7 cellular contexts compared by ENCODE assay signal in the genomic region with DNA sequence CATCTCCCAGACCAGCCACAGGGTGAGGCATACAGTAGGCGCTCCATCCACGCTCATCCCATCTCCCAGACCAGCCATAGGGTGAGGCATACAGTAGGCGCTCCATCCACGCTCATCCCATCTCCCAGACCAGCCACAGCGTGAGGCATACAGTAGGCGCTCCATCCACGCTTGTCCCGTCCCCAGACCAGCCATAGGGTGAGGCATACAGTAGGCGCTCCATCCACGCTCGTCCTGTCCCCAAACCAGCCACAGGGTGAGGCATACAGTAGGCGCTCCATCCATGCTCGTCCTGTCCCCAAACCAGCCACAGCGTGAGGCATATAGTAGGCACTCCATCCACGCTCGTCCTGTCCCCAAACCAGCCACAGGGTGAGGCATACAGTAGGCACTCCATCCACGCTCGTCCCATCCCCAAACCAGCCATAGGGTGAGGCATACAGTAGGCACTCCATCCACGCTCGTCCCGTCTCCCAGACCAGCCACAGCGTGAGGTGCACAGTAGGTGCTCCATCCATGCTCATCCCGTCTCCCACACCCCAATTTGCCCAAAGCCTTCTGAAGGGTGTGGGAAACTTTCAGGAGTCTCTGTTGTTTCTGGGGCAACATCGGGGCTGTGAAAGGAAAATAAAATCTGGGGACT. TPM values are rescaled to one million over a fixed set of nuclear protein-coding genes. Genes with fewer than 3 reads are reported as not detected.
DNase-seq lines count a peak whose midpoint lies in the region; ATAC-seq, FAIRE-seq and TF ChIP-seq lines count a peak whose summit lies in the region.
"Not testable (repeated sequence)": the region's sequence is repeated elsewhere in the genome, so short reads cannot be mapped to it uniquely, and the experiment has no call there.

No MANE protein-coding gene starts in this region.

- H3K9ac ChIP-seq in K562 (ENCODE audit: insufficient read depth in 1 of 2, low read depth in 2 of 2, low read length in 2 of 2); H1 (replicated peaks in 1 of 4; ENCODE audit: extremely low read depth in 1 of 4, low read depth in 3 of 4, low read length in 3 of 4); kidney (ENCODE audit: low read length in 2 of 2): not testable (repeated sequence)

- not testable (repeated sequence) for TF ChIP-seq RAD21 in K562 (CRISPR knock-in tag; conservative IDR thresholded peaks at IDR 0.05 in 1 of 2, IDR thresholded peaks at IDR 0.05 in 1 of 2); H1 (IDR thresholded peaks at IDR 0.05 in 1 of 2, conservative IDR thresholded peaks at IDR 0.05 in 1 of 2; ENCODE audit: low read depth in 2 of 2, low read length in 2 of 2)

- not testable (repeated sequence) for H3K27ac ChIP-seq in HEK293 (ENCODE audit: extremely low read depth, low read depth, low read length); K562 (ENCODE audit: extremely low read depth, low read depth, low read length); H1 (ENCODE audit: low read depth, low read length); kidney (ENCODE audit: low read depth in 2 of 2, low read length in 2 of 2)

- H3K27ac Mint-ChIP-seq in neural crest cell (ENCODE audit: unreplicated experiment), result peak overlapping the region; percentile 73

- H3K4me3 Mint-ChIP-seq in neural crest cell, result not testable (repeated sequence)

- not testable (repeated sequence) for H2AK5ac ChIP-seq in H1 (ENCODE audit: low read depth, low read length)

- H2BK12ac ChIP-seq in H1 (ENCODE audit: low read depth, low read length), result not testable (repeated sequence)

- not testable (repeated sequence) for BruUV-seq in K562 (replicated peaks; lab: Mats Ljungman, UMichigan)

- not testable (repeated sequence) for H3K27me3 Mint-ChIP-seq in neural crest cell (ENCODE audit: low read depth)

- not testable (repeated sequence) for TF ChIP-seq CTCF in HEK293 (tag by site-specific recombination; IDR thresholded peaks at IDR 0.05); K562 (IDR thresholded peaks at IDR 0.05 in 2 of 3, conservative IDR thresholded peaks at IDR 0.05 in 1 of 3; ENCODE audit: insufficient read depth in 2 of 3, low read depth in 1 of 3, low read length in 3 of 3); H1 (IDR thresholded peaks at IDR 0.05; ENCODE audit: control extremely low read depth in 1 of 3, insufficient read depth in 1 of 3, low read depth in 1 of 3, low read length in 3 of 3); kidney (IDR thresholded peaks at IDR 0.05; ENCODE audit: borderline replicate concordance, extremely low read depth, insufficient read depth); neural crest cell (conservative IDR thresholded peaks at IDR 0.05)

- H3K14ac ChIP-seq in H1 (ENCODE audit: insufficient read length), result not testable (repeated sequence)

- H3K18ac ChIP-seq in H1 (ENCODE audit: extremely low read depth, low read length), result not testable (repeated sequence)

- H3K79me2 ChIP-seq in K562 (ENCODE audit: control insufficient read depth, insufficient read depth, low read length); H1 (ENCODE audit: control insufficient read depth in 1 of 2, insufficient read depth in 2 of 2, low read length in 2 of 2): not testable (repeated sequence)

- not testable (repeated sequence) for H4K5ac ChIP-seq in H1 (ENCODE audit: insufficient read length, low read depth, low read length)

- not testable (repeated sequence) for TF ChIP-seq POLR2A in K562 (conservative IDR thresholded peaks at IDR 0.05); H1 (IDR thresholded peaks at IDR 0.05; ENCODE audit: control extremely low read depth in 1 of 2, low read depth in 2 of 2, low read length in 2 of 2)

- TF ChIP-seq EP300 in K562 (IDR thresholded peaks at IDR 0.05; ENCODE audit: low read length); H1 (IDR thresholded peaks at IDR 0.05; ENCODE audit: borderline replicate concordance in 1 of 2, low read depth in 2 of 2, low read length in 2 of 2): not testable (repeated sequence)

- not testable (repeated sequence) for H3K4me2 ChIP-seq in K562 (ENCODE audit: insufficient read depth, low read length); H1 (ENCODE audit: insufficient read depth in 1 of 2, low read depth in 2 of 2, low read length in 2 of 2)

- H2BK5ac ChIP-seq in H1 (ENCODE audit: low read depth, low read length), result not testable (repeated sequence)

- not testable (repeated sequence) for H3K9me3 Mint-ChIP-seq in neural crest cell

- FAIRE-seq in K562 (lab: Jason Lieb, UNC); H1 (lab: Jason Lieb, UNC); kidney (lab: Jason Lieb, UNC): not testable (repeated sequence)

- not testable (repeated sequence) for H3K4me1 ChIP-seq in HEK293 (ENCODE audit: control insufficient read depth, insufficient read depth, low read length); H1 (replicated peaks in 1 of 4; ENCODE audit: control insufficient read depth in 3 of 4, insufficient read depth in 4 of 4, low read length in 3 of 4); kidney (ENCODE audit: control insufficient read depth in 1 of 2, insufficient read depth in 1 of 2, low read depth in 1 of 2, low read length in 2 of 2)
- H3K4me1 ChIP-seq in K562 (replicated peaks in 1 of 2; ENCODE audit: control insufficient read depth in 2 of 2, insufficient read depth in 2 of 2, low read length in 2 of 2), result peaks cover 4 to 36% of the 10 kb centered on the region in 2 experiments; a peak in 4 of 5 replicates

- H3K36me3 ChIP-seq in HEK293 (ENCODE audit: control insufficient read depth in 2 of 2, insufficient read depth in 1 of 2, low read length in 2 of 2); K562 (ENCODE audit: control insufficient read depth, insufficient read depth, low read length); H1 (ENCODE audit: control insufficient read depth in 2 of 4, insufficient read depth in 4 of 4, low read length in 3 of 4); kidney (ENCODE audit: control insufficient read depth in 1 of 2, insufficient read depth in 2 of 2, low read length in 2 of 2): not testable (repeated sequence)

- not testable (repeated sequence) for H2BK15ac ChIP-seq in H1 (ENCODE audit: low read length)

- H4K20me1 ChIP-seq in K562 (replicated peaks; ENCODE audit: control insufficient read depth, insufficient read depth, low read length); H1 (replicated peaks in 1 of 2; ENCODE audit: control insufficient read depth in 1 of 2, insufficient read depth in 2 of 2, low read length in 2 of 2): not testable (repeated sequence)

- not testable (repeated sequence) for H3K79me1 ChIP-seq in H1 (ENCODE audit: low read depth, low read length)

- not testable (repeated sequence) for H3K23me2 ChIP-seq in H1 (ENCODE audit: low read depth, low read length)

- WGBS in K562 (ENCODE audit: insufficient coverage, low coverage, missing lambda C conversion rate), result 13% methylated on average over 18 of the region's 24 CpGs
- 90% methylated on average over 17 of the region's 24 CpGs; no CpG with 5 or more reads in 1 of the 2 experiments for WGBS in H1 (ENCODE audit: extremely low coverage in 1 of 2, insufficient coverage in 1 of 2, insufficient read length in 1 of 2, insufficient replicate concordance in 2 of 2, low coverage in 1 of 2, low lambda C conversion rate in 2 of 2, missing lambda C conversion rate in 1 of 2), 2 experiments

- not testable (repeated sequence) for ATAC-seq in K562; Right ventricle myocardium superior (ENCODE audit: poor library complexity)

- H3K9me3 ChIP-seq in HEK293 (ENCODE audit: control insufficient read depth, insufficient read depth, low read depth, low read length); K562 (replicated peaks; ENCODE audit: control insufficient read depth, insufficient read depth, low read depth, low read length); H1 (ENCODE audit: insufficient read depth in 2 of 2, low read depth in 1 of 2, low read length in 1 of 2); kidney (ENCODE audit: control insufficient read depth in 1 of 2, low read length in 2 of 2): not testable (repeated sequence)

- not testable (repeated sequence) for H2BK20ac ChIP-seq in H1 (ENCODE audit: low read length)

- not testable (repeated sequence) for H3K4me3 ChIP-seq in HEK293 (ENCODE audit: low read depth, low read length); K562; H1 (ENCODE audit: extremely low read depth in 1 of 4, insufficient read depth in 2 of 4, low read depth in 3 of 4, low read length in 4 of 4); kidney (ENCODE audit: low read length in 2 of 2)

- not testable (repeated sequence) for H3K56ac ChIP-seq in H1 (replicated peaks; ENCODE audit: insufficient read length, low read depth, low read length)

- intact Hi-C loops in K562 (cut with micrococcal nuclease); Right ventricle myocardium superior (cut with DNase I); kidney (cut with DNase I); posterior vena cava (cut with DNase I): not testable (repeated sequence)

- in situ Hi-C loops in K562 (cut with MboI), result not testable (repeated sequence)

- not testable (repeated sequence) for H3K23ac ChIP-seq in H1 (ENCODE audit: insufficient read length)

- peaks cover 4 to 78% of the 10 kb centered on the region in 2 experiments; a peak in 4 of 5 replicates for H3K27me3 ChIP-seq in K562 (ENCODE audit: control insufficient read depth in 2 of 2, insufficient read depth in 2 of 2, low read length in 2 of 2)
- H3K27me3 ChIP-seq in H1 (replicated peaks in 1 of 4; ENCODE audit: control insufficient read depth in 3 of 4, extremely low read depth in 1 of 4, insufficient read depth in 3 of 4, low read length in 3 of 4), result not testable (repeated sequence)

- 0 out of 2 replicates have a peak overlapping the region, but pooled peaks have one; percentile 9 for H4K8ac ChIP-seq in H1 (ENCODE audit: extremely low read depth, insufficient read depth, low read length)

- POLR2A ChIA-PET in HEK293 (lab: Yijun Ruan, JAX); K562 (lab: Yijun Ruan, JAX); H1 (lab: Charles Lee; ENCODE audit: partially characterized antibody): not testable (repeated sequence)

- not testable (repeated sequence) for H3K36me3 Mint-ChIP-seq in neural crest cell (ENCODE audit: low read depth)

- CTCF ChIA-PET in HEK293 (lab: Yijun Ruan, JAX); K562 (lab: Yijun Ruan, JAX; ENCODE audit: low intra/inter-chr PET ratio): not testable (repeated sequence)
- CTCF ChIA-PET in H1 (lab: Charles Lee; ENCODE audit: partially characterized antibody), result interaction anchor here (0.7 to 1.1 kb wide), 3 partner anchors 10 to 21 kb away, joined by 3 to 5 read pairs (median 3); no protein-coding TSS in a partner anchor

- not testable (repeated sequence) for H3K9me1 ChIP-seq in K562 (ENCODE audit: control insufficient read depth, insufficient read depth, low read length)

- not testable (repeated sequence) for H2BK120ac ChIP-seq in H1 (replicated peaks; ENCODE audit: low read depth, low read length)

- not testable (repeated sequence) for H3K4ac ChIP-seq in H1 (replicated peaks; ENCODE audit: insufficient read length, low read depth, low read length)

- not testable (repeated sequence) for H3K4me1 Mint-ChIP-seq in neural crest cell

- not testable (repeated sequence) for H4K91ac ChIP-seq in H1 (replicated peaks; ENCODE audit: insufficient read length, low read length)

- not testable (repeated sequence) for H2AFZ ChIP-seq in K562 (ENCODE audit: low read depth, low read length); H1 (ENCODE audit: low read length)

- not testable (repeated sequence) for DNase-seq in K562 (ENCODE audit: extremely low read depth in 1 of 4, low spot score in 3 of 4); H1 (ENCODE audit: low read depth in 1 of 2, low spot score in 2 of 2); neural crest cell (ENCODE audit: low read depth, low spot score)
- peak; percentile 13 for DNase-seq in Right ventricle myocardium superior
- peak; percentile 25 for DNase-seq in kidney
- DNase-seq in posterior vena cava (ENCODE audit: low spot score), result peak; percentile 16

RNA-seq across cellular contexts. Expression of gene TMEM255B, which starts 13.4 kb away (rescaled TPM):
- 1.8 and 1.9 TPM in 2 replicates for total RNA-seq in K562 (2011; cell fraction: chromatin; rRNA removed; ENCODE audit: low replicate concordance)
- 1.3 and 1.5 TPM in 2 replicates for total RNA-seq in K562 (2011; cell fraction: nucleolus; rRNA removed)
- 1.1 TPM in 2 replicates for total RNA-seq in K562 (2011; cell fraction: nucleoplasm; rRNA removed)
- total RNA-seq in K562 (2014; rRNA removed) (0.23 and 0.33 TPM in 2 replicates), K562 (2014; rRNA removed; fragmentation: Illumina TruSeq; extraction: Trizol) (0.13 and 0.22 TPM in 2 replicates), K562 (2015; rRNA removed; fragmentation: Illumina TruSeq; extraction: Trizol) (0.30 and 0.36 TPM in 2 replicates), K562 (2021) (0.72 and 0.75 TPM in 2 replicates), Right ventricle myocardium superior (6.9 TPM), kidney (29.3 TPM), neural crest cell (2.4 and 2.5 TPM in 2 replicates), posterior vena cava (10 to 100 TPM; 20.2 to 22.9 TPM)
- polyA plus RNA-seq in K562 (2011; rRNA removed) (0.20 and 0.45 TPM in 2 replicates), K562 (2014; fragmentation: Illumina TruSeq; extraction: Trizol) (0.42 and 0.46 TPM in 2 replicates), K562 (2014; fragmentation: Nextera tagmentation; extraction: Ambion mirVana) (under 1 TPM; 0.01 to 0.04 TPM), K562 (2014; rRNA removed) (0.40 and 0.46 TPM in 2 replicates), H1 (2011; rRNA removed) (3.4 and 5.0 TPM in 2 replicates), kidney (ENCODE audit: insufficient read depth, low read depth, low replicate concordance) (11.9 TPM)
- polyA plus RNA-seq in K562 (2011; cell fraction: cytosol; rRNA removed), result 0.19 and 0.65 TPM in 2 replicates
- 0.46 and 0.76 TPM in 2 replicates for polyA plus RNA-seq in K562 (2011; cell fraction: nucleus; rRNA removed)
- 0.57 and 2.2 TPM in 2 replicates for polyA plus RNA-seq in K562 (2012)
- polyA minus RNA-seq in K562 (2011; rRNA and poly(A)+ RNA removed), result 1.1 and 1.3 TPM in 2 replicates
- 0.38 and 0.73 TPM in 2 replicates for polyA minus RNA-seq in K562 (2011; cell fraction: cytosol; rRNA and poly(A)+ RNA removed)
- 0.27 and 0.89 TPM in 2 replicates for polyA minus RNA-seq in K562 (2011; cell fraction: nucleus; rRNA and poly(A)+ RNA removed)
- 2.7 and 4.4 TPM in 2 replicates for total RNA-seq in H1 (2021; fragmentation: NEBNext Ultra II Directional; extraction: Animal tissue kit (Norgen Biotek cat#: 25700))
- 4.2 TPM for polyA plus RNA-seq in H1 (2011; cell fraction: cytosol; rRNA removed)
- 7.2 TPM for polyA plus RNA-seq in H1 (2011; cell fraction: nucleus; rRNA removed)
- polyA plus RNA-seq in H1 (2012, experiment 1 of 2), result 3.0 to 4.2 TPM (median 3.7 TPM) in 4 replicates
- polyA plus RNA-seq in H1 (2012, experiment 2 of 2), result 1.4 TPM
- 1.6 TPM for polyA plus RNA-seq in H1 (2013, experiment 1 of 2)
- polyA plus RNA-seq in H1 (2013, experiment 2 of 2), result 2.3 TPM
- 0.50 and 1.6 TPM in 2 replicates for polyA minus RNA-seq in H1 (2011; rRNA and poly(A)+ RNA removed)
- 2.0 TPM for polyA minus RNA-seq in H1 (2011; cell fraction: cytosol; rRNA and poly(A)+ RNA removed)
- polyA minus RNA-seq in H1 (2011; cell fraction: nucleus; rRNA and poly(A)+ RNA removed), result 2.2 TPM
